Comparison of ENCODE assay signal across 7 cellular contexts in the genomic region with DNA sequence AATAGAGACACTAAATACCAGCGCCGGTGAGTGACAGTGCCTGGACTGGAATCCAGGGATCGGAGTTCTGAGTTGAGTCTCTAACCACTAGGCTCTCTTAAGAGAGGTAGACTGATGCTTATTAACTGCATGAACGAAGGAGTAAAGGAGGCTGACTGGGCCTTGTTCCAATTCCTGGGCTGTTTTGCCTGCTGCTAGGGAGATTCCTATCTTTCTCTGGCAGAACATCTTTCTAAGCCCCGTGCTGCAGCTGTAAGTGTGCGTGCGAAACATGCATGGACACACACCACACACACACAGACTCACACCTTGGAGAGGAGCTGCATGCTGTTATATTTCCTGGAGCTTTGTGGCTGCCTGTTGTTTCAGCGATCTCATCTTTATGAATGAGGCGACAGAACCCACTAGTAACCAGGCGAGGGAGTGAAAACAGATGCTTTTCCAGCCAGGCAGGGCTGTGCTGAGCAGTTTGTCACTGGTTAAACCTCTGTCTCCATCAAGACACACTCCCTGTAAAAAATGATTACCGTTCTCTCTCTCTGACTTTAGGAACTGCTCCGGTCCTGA.
DNase-seq lines count a peak whose midpoint lies in the region; ATAC-seq, FAIRE-seq and TF ChIP-seq lines count a peak whose summit lies in the region.

No MANE protein-coding gene starts in this region.

- no peaks in the 10 kb centered on the region for H3K27me3 Mint-ChIP-seq in astrocyte (ENCODE audit: low read depth, unreplicated experiment)

- intact Hi-C loops in upper lobe of right lung (cut with DNase I): no loop called here

- H3K4me1 ChIP-seq in astrocyte (ENCODE audit: insufficient read depth, low read length) (peaks cover 36% of the 10 kb centered on the region), mesodermal cell (ENCODE audit: control insufficient read depth, insufficient read depth, low read length, poor library complexity, severe bottlenecking) (peaks cover 45% of the 10 kb centered on the region), upper lobe of right lung (peaks cover 17% of the 10 kb centered on the region)

- H3K36me3 ChIP-seq in astrocyte (ENCODE audit: insufficient read depth, low read length) (no peaks in the 10 kb centered on the region), mesodermal cell (ENCODE audit: control insufficient read depth, insufficient read depth, low read length) (no peaks in the 10 kb centered on the region), upper lobe of right lung (no peaks in the 10 kb centered on the region)

- 64 to 82% methylated on average over 8 to 9 of the region's 12 CpGs for WGBS in mesodermal cell (ENCODE audit: insufficient coverage in 2 of 2), 2 experiments

- no peaks in the 10 kb centered on the region for H3K27me3 ChIP-seq in astrocyte (ENCODE audit: insufficient read depth, low read length)
- no peaks in the 10 kb centered on the region for H3K27me3 ChIP-seq in upper lobe of right lung

- H3K4me3 Mint-ChIP-seq in astrocyte (ENCODE audit: unreplicated experiment): no peak overlapping the region

- H3K4me1 Mint-ChIP-seq in astrocyte (ENCODE audit: low read depth, unreplicated experiment): peaks cover 49% of the 10 kb centered on the region

- H3K4me2 ChIP-seq in astrocyte (ENCODE audit: low read length): peak overlapping the region; percentile 24

- DNase-seq in NCI-H526 (lab: John Stamatoyannopoulos, UW) (peak; percentile 58 to 61), astrocyte (ENCODE audit: low read depth) (peak; percentile 86), upper lobe of right lung (no peak), NCI-H146 (lab: John Stamatoyannopoulos, UW) (no peak)

- H3K27ac ChIP-seq in astrocyte (ENCODE audit: low read depth, low read length) (peak overlapping the region; percentile 87), mesodermal cell (ENCODE audit: low read depth, low read length, severe bottlenecking) (peak overlapping the region; percentile 90), upper lobe of right lung (peak overlapping the region; percentile 65)

- peak overlapping the region; percentile 80 for H3K27ac Mint-ChIP-seq in astrocyte (ENCODE audit: unreplicated experiment)

- ATAC-seq in GM18511 (IDR thresholded peaks at IDR 0.05; ENCODE audit: unreplicated experiment): peak; percentile 61
- peak; percentile 34 for ATAC-seq in HG02588 (IDR thresholded peaks at IDR 0.05; ENCODE audit: unreplicated experiment)
- ATAC-seq in upper lobe of right lung: peak; percentile 20

- peak overlapping the region; percentile 74 for H3K9ac ChIP-seq in astrocyte (ENCODE audit: low read length)

- H3K36me3 Mint-ChIP-seq in astrocyte (ENCODE audit: low read depth, unreplicated experiment): no peaks in the 10 kb centered on the region

- FAIRE-seq in astrocyte (lab: Jason Lieb, UNC): no peak

- H2AFZ ChIP-seq in astrocyte (ENCODE audit: low read depth, low read length): peak overlapping the region; percentile 60

- no peaks in the 10 kb centered on the region for H3K79me2 ChIP-seq in astrocyte (ENCODE audit: insufficient read depth, low read length)

- H4K20me1 ChIP-seq in astrocyte (ENCODE audit: insufficient read depth, low read length): no peaks in the 10 kb centered on the region

- H3K4me3 ChIP-seq in astrocyte (ENCODE audit: insufficient read depth, low read depth, low read length) (no peak overlapping the region), mesodermal cell (ENCODE audit: extremely low read depth, insufficient read depth, low read length, poor library complexity, severe bottlenecking) (no peak overlapping the region), upper lobe of right lung (no peak overlapping the region)

- TF ChIP-seq CTCF in astrocyte (IDR thresholded peaks at IDR 0.05; ENCODE audit: insufficient read depth, low read depth, low read length) (no peak), upper lobe of right lung (IDR thresholded peaks at IDR 0.05) (no peak)

- no peaks in the 10 kb centered on the region for H3K9me3 Mint-ChIP-seq in astrocyte (ENCODE audit: unreplicated experiment)

- H3K9me3 ChIP-seq in astrocyte (ENCODE audit: insufficient read depth, low read depth, low read length) (no peaks in the 10 kb centered on the region), mesodermal cell (ENCODE audit: control insufficient read depth, low read length) (no peaks in the 10 kb centered on the region), upper lobe of right lung (no peaks in the 10 kb centered on the region)

Comparison
In these comparisons a context has a peak if more than half of its experiments do, and no peak if none do; other contexts are left out.
1. DNase-seq: peak in NCI-H526 (2 of 2) and astrocyte (single experiment); none in upper lobe of right lung (single experiment) and NCI-H146 (single experiment).
2. Peak in every context shown above with its lines, with median percentiles within 50 percentile points of each other: ATAC-seq and H3K27ac ChIP-seq.